ENCODE assay signal across 8 cellular contexts in the genomic region with DNA sequence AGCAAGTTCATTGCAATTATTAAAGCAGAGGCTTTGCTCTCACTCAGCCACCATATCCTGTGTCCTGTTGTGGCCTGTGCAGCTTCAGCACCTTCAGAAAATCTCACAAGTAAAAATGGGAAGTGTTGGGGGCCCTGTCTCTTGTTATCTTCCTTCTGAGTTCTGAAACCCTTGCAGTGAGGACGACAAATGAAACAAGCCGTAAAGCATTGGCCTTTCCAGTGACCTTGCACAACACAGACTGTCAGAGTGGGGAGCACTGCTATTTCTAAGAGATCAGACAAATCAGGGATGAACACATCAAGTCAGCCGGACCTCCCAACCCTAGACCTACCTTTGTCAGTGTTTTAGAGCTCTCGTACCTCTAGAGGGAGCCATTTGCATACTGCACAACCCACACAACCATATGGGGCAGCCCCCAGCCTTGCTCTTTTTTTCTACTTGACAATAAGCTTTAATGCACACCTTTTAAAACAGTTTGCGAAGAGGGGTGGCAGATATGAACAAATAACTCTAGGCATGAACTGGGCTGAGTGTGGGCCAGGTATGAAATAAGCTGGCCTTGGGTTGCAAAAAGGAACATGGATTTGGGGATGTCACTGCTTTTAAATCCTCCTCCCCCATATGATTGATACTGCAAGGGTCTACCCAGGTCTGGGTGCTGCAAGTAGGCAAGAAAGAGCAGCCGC.
DNase-seq lines count a peak whose midpoint lies in the region; ATAC-seq and TF ChIP-seq lines count a peak whose summit lies in the region.

No MANE protein-coding gene starts in this region.

- H2AFZ ChIP-seq in mammary epithelial cell (ENCODE audit: low read depth, low read length), result no peak overlapping the region

- dilution Hi-C loops in mammary epithelial cell (cut with HindIII; ENCODE audit: low sequenced_read_pairs), result no loop called here

- TF ChIP-seq POLR2A in breast epithelium (IDR thresholded peaks at IDR 0.05) (no peak), suprapubic skin (IDR thresholded peaks at IDR 0.05) (no peak)

- DNase-seq in MCF 10A (ENCODE audit: unreplicated experiment) (peak; percentile 52), breast epithelium (ENCODE audit: low spot score in 2 of 2) (no peak), NOMO-1 treated with dmso at 0.1 percent for 144 hours (lab: John Stamatoyannopoulos, UW; ENCODE audit: unreplicated experiment) (peak; percentile 35), mammary epithelial cell (peak; percentile 41), kidney epithelial cell (ENCODE audit: low read depth) (no peak), suprapubic skin (ENCODE audit: low spot score in 2 of 2) (no peak), NCI-H1048 (lab: John Stamatoyannopoulos, UW) (no peak)

- no peak overlapping the region for H3K9ac ChIP-seq in mammary epithelial cell (ENCODE audit: insufficient read depth, low read length)

- H3K36me3 ChIP-seq in breast epithelium (no peaks in the 10 kb centered on the region), mammary epithelial cell (ENCODE audit: insufficient read depth, low read length) (no peaks in the 10 kb centered on the region), kidney epithelial cell (ENCODE audit: control insufficient read depth, insufficient read depth, low read length) (peaks cover 1% of the 10 kb centered on the region), suprapubic skin (peaks cover 3% of the 10 kb centered on the region)

- in situ Hi-C loops in mammary epithelial cell (cut with MboI; ENCODE audit: low sequenced_read_pairs in 2 of 2), result loop anchor here in 1 of 2 donors (10.0 kb wide), 1 partner anchor 435 kb away; no protein-coding TSS in a partner anchor

- intact Hi-C loops in MCF 10A (cut with micrococcal nuclease), result loop anchor here (1.0 kb wide), 1 partner anchor 431 kb away; no protein-coding TSS in a partner anchor
- intact Hi-C loops in breast epithelium (cut with DNase I; ENCODE audit: low total_unique reads), result loop anchor here (5.0 kb wide), 1 partner anchor 668 kb away; no protein-coding TSS in a partner anchor
- intact Hi-C loops in mammary epithelial cell (cut with micrococcal nuclease), result loop anchor here (2.0 to 5.0 kb wide), 3 partner anchors 227 to 431 kb away; no protein-coding TSS in a partner anchor

- H3K4me3 Mint-ChIP-seq in MCF 10A (ENCODE audit: unreplicated experiment), result no peak overlapping the region

- H3K9me3 ChIP-seq in breast epithelium, result no peaks in the 10 kb centered on the region
- no peaks in the 10 kb centered on the region for H3K9me3 ChIP-seq in mammary epithelial cell (replicated peaks; ENCODE audit: insufficient read depth, low read length)
- H3K9me3 ChIP-seq in suprapubic skin, result no peaks in the 10 kb centered on the region

- no peak overlapping the region for H3K27ac Mint-ChIP-seq in MCF 10A (ENCODE audit: low read depth, unreplicated experiment)

- no peaks in the 10 kb centered on the region for H3K27me3 ChIP-seq in breast epithelium
- no peaks in the 10 kb centered on the region for H3K27me3 ChIP-seq in mammary epithelial cell (ENCODE audit: insufficient read depth, low read length)
- no peaks in the 10 kb centered on the region for H3K27me3 ChIP-seq in kidney epithelial cell (ENCODE audit: control insufficient read depth, insufficient read depth, low read length)
- H3K27me3 ChIP-seq in suprapubic skin, result no peaks in the 10 kb centered on the region

- TF ChIP-seq CTCF in MCF 10A (IDR thresholded peaks at IDR 0.05; ENCODE audit: unreplicated experiment) (peak; percentile 42), breast epithelium (IDR thresholded peaks at IDR 0.05) (peak in 1 of 3 donors; percentile 14), mammary epithelial cell (conservative IDR thresholded peaks at IDR 0.05 in 1 of 2, IDR thresholded peaks at IDR 0.05 in 1 of 2; ENCODE audit: extremely low read depth in 1 of 2, insufficient read depth in 1 of 2, low read depth in 1 of 2, low read length in 2 of 2) (peak; percentile 58 to 81), kidney epithelial cell (IDR thresholded peaks at IDR 0.05; ENCODE audit: insufficient read depth, low read length, poor library complexity, severe bottlenecking) (peak; percentile 85), suprapubic skin (IDR thresholded peaks at IDR 0.05) (peak in 1 of 2 donors; percentile 43)

- CTCF ChIA-PET in MCF 10A (lab: Yijun Ruan, JAX), result interaction anchor here (0.6 to 2.6 kb wide), 25 partner anchors 9 to 440 kb away, joined by 3 to 19 read pairs (median 4); no protein-coding TSS in a partner anchor
- CTCF ChIA-PET in mammary epithelial cell (lab: Charles Lee; ENCODE audit: low non-redundant PET), result no interaction called here

- ATAC-seq in HG02973 (IDR thresholded peaks at IDR 0.05; ENCODE audit: unreplicated experiment), result peak; percentile 66

- 26% methylated on average over 6 of the region's 6 CpGs for WGBS in mammary epithelial cell (ENCODE audit: low coverage, missing lambda C conversion rate)
- 52% methylated on average over 6 of the region's 6 CpGs for WGBS in suprapubic skin

- peaks cover 25% of the 10 kb centered on the region for H3K36me3 Mint-ChIP-seq in MCF 10A (ENCODE audit: insufficient read depth, unreplicated experiment)

- H3K27ac ChIP-seq in breast epithelium (no peak overlapping the region), mammary epithelial cell (ENCODE audit: insufficient read depth, low read depth, low read length) (no peak overlapping the region), suprapubic skin (peak overlapping the region; percentile 63)

- no peaks in the 10 kb centered on the region for H4K20me1 ChIP-seq in mammary epithelial cell (ENCODE audit: insufficient read depth, low read length)

- POLR2A ChIA-PET in MCF 10A (lab: Yijun Ruan, JAX), result interaction anchor here (0.5 to 0.9 kb wide), 2 partner anchors 9 to 584 kb away, joined by 3 read pairs; no protein-coding TSS in a partner anchor

- no peaks in the 10 kb centered on the region for H3K9me3 Mint-ChIP-seq in MCF 10A (ENCODE audit: unreplicated experiment)

- H3K4me2 ChIP-seq in mammary epithelial cell (ENCODE audit: insufficient read depth, low read depth, low read length), result no peak overlapping the region

- no peaks in the 10 kb centered on the region for H3K27me3 Mint-ChIP-seq in MCF 10A (ENCODE audit: insufficient read depth, unreplicated experiment)

- TF ChIP-seq EP300 in suprapubic skin (IDR thresholded peaks at IDR 0.05), result no peak

- no peaks in the 10 kb centered on the region for H3K79me2 ChIP-seq in mammary epithelial cell (ENCODE audit: insufficient read depth, low read length)

- H3K4me3 ChIP-seq in breast epithelium (no peak overlapping the region), mammary epithelial cell (replicated peaks in 1 of 3; ENCODE audit: insufficient read depth in 1 of 3, low read depth in 2 of 3, low read length in 3 of 3) (no peak overlapping the region), kidney epithelial cell (ENCODE audit: low read depth, low read length) (no peak overlapping the region), suprapubic skin (no peak overlapping the region)

- H3K4me1 ChIP-seq in breast epithelium, result no peaks in the 10 kb centered on the region
- peaks cover 7% of the 10 kb centered on the region for H3K4me1 ChIP-seq in mammary epithelial cell (ENCODE audit: insufficient read depth, low read length)
- H3K4me1 ChIP-seq in suprapubic skin, result peaks cover 22% of the 10 kb centered on the region

- BruUV-seq in MCF 10A (replicated peaks; lab: Mats Ljungman, UMichigan) (no TSS peak), mammary epithelial cell (replicated peaks; lab: Mats Ljungman, UMichigan) (no TSS peak)

- H3K4me1 Mint-ChIP-seq in MCF 10A (ENCODE audit: insufficient read depth, unreplicated experiment), result no peaks in the 10 kb centered on the region

Comparison
In these comparisons a context has a peak if more than half of its experiments do, and no peak if none do; other contexts are left out.
1. DNase-seq: peak in MCF 10A (single experiment), NOMO-1 treated with dmso at 0.1 percent for 144 hours (single experiment) and mammary epithelial cell (single experiment); none in breast epithelium (0 of 2), kidney epithelial cell (single experiment), suprapubic skin (0 of 2) and NCI-H1048 (single experiment).